Comparison of ENCODE assay signal across 27 cellular contexts in genomic region chr5:54924487-54924886, GRCh38.
"Had no signal": no experiment of that assay in that cellular context is flagged by ENCODE, and none has a peak within 500 bp of the region (broad histone marks: within the 10 kb centered on the region; RNA-seq: fewer than 3 reads in every experiment).

No MANE protein-coding gene starts in this region.

- H3K27ac ChIP-seq: stomach, suprapubic skin, testis, thoracic aorta, thyroid gland, tibial artery, tibial nerve, transverse colon, upper lobe of left lung, upper lobe of right lung, uterus, vagina had no signal

- H3K27me3 ChIP-seq: testis, thyroid gland, tibial artery, tibial nerve, transverse colon, upper lobe of left lung, upper lobe of right lung, uterus, vagina had no signal

- H3K36me3 ChIP-seq: stomach, suprapubic skin, thoracic aorta, thyroid gland, tibial artery, tibial nerve, transverse colon, upper lobe of left lung, upper lobe of right lung, uterus, vagina had no signal

- DNase-seq: stimulated activated CD4-positive, alpha-beta T cell treated with anti-CD3 and anti-CD28 coated beads, Interleukin-2, amount 100 ng/mL, for 48 hours; stimulated activated CD4-positive, alpha-beta T cell treated with anti-CD3 and anti-CD28 coated beads, Interleukin-4, amount 100 ng/mL, for 1 hour; stimulated activated CD4-positive, alpha-beta T cell treated with anti-CD3 and anti-CD28 coated beads, Interleukin-4, amount 100 ng/mL, for 24 hours; stimulated activated CD4-positive, alpha-beta T cell treated with anti-CD3 and anti-CD28 coated beads, Interleukin-4, amount 100 ng/mL, for 4 hours; stimulated activated CD8-positive, alpha-beta memory T cell treated with anti-CD3 and anti-CD28 coated beads, Interleukin-4, amount 100 ng/mL, for 48 hours; stimulated activated naive B cell treated with anti-CD40 and anti-IgM and Interleukin-4, amounts not matched to agents 10 μg/mL and 1 μg/mL and 100 μg/mL, for 72 hours; stimulated activated naive CD4-positive, alpha-beta T cell; stimulated activated naive CD4-positive, alpha-beta T cell treated with Interleukin-2 at 50 U/mL for 16 hours; stimulated activated naive CD8-positive, alpha-beta T cell treated with anti-CD3 and anti-CD28 coated beads, Interleukin-15, amount 100 ng/mL, for 72 hours; stimulated activated naive CD8-positive, alpha-beta T cell treated with anti-CD3 and anti-CD28 coated beads, Interleukin-15, Interleukin-2, amounts not matched to agents 100 U/mL and 50 U/mL, for 24 hours; stomach; substantia nigra; testis; thyroid gland; tibial artery; transverse colon; trophoblast cell; upper lobe of left lung; upper lobe of right lung; uterus had no signal

- ATAC-seq: stimulated activated effector memory CD8-positive, alpha-beta T cell treated with anti-CD3 and anti-CD28 coated beads, Interleukin-12 subunit alpha, Interleukin-12 subunit beta, amount 100 ng/mL, for 72 hours; stimulated activated memory B cell treated with anti-CD40 and anti-IgM and Interleukin-4, amounts not matched to agents 10 μg/mL and 1 μg/mL and 100 μg/mL, for 72 hours; stimulated activated naive B cell treated with anti-CD40 and anti-IgM and Interleukin-4, amounts not matched to agents 10 μg/mL and 1 μg/mL and 100 μg/mL, for 72 hours; stimulated activated naive CD8-positive, alpha-beta T cell treated with anti-CD3 and anti-CD28 coated beads, Interleukin-15, amount 100 ng/mL, for 72 hours; stimulated activated naive CD8-positive, alpha-beta T cell treated with anti-CD3 and anti-CD28 coated beads, Interleukin-15, Interleukin-2, amounts not matched to agents 100 U/mL and 50 U/mL, for 24 hours; upper lobe of right lung had no signal

- FAIRE-seq: urothelium cell line had no signal

- H3K4me1 ChIP-seq: stomach, suprapubic skin, testis, thyroid gland, tibial artery, tibial nerve, transverse colon, upper lobe of left lung, upper lobe of right lung, uterus, vagina had no signal

- H3K4me3 ChIP-seq: stomach, suprapubic skin, testis, thoracic aorta, thyroid gland, tibial artery, tibial nerve, transverse colon, upper lobe of left lung, upper lobe of right lung, uterus, vagina had no signal

- H3K9me3 ChIP-seq: testis, thyroid gland, upper lobe of right lung, vagina had no signal
